Comparison of ENCODE assay signal across 32 cellular contexts in the genomic region with DNA sequence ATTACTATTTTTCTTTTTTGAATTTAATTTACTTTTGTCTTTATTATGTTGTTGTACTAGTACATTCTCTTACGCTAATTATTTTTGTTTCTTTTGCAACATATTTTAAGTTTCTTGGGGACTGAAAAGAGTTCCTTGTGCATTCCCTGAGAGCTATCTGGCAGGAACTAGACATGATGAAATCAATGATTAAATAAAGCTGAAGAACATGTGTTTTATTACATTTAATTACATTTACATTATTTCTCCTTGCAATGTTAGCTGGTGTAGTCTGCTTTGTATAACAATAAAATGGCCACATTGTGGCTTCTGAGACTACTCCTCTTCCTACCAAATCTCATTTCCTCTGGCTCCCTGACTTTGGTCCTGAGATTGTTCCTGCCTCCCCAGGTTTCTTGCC.
"Had no signal": no experiment of that assay in that cellular context is flagged by ENCODE, and none has a peak within 500 bp of the region (broad histone marks: within the 10 kb centered on the region; RNA-seq: fewer than 3 reads in every experiment).

No MANE protein-coding gene starts in this region.

- H3K36me3 ChIP-seq: esophagus muscularis mucosa, gastroesophageal sphincter, neutrophil, ovary, stomach, tibial artery, upper lobe of right lung had no signal

- H3K9me3 Mint-ChIP-seq: activated CD4-positive, alpha-beta memory T cell treated with anti-CD3 and anti-CD28 coated beads, Interleukin-2, amount 10 ng/mL, durations not matched to agents 7 days and 5 days; activated CD4-positive, alpha-beta T cell treated with anti-CD3 and anti-CD28 coated beads, Interleukin-2, amount 10 ng/mL, durations not matched to agents 24 days and 14 days; activated T-cell treated with anti-CD3 and anti-CD28 coated beads, Interleukin-2, amount 50 U/mL, for 24 hours; endodermal cell had no signal

- ATAC-seq: gastroesophageal sphincter; mucosa of descending colon; sciatic nerve; stimulated activated naive B cell treated with anti-CD40 and anti-IgM and Interleukin-4, amounts not matched to agents 10 μg/mL and 1 μg/mL and 100 μg/mL, for 72 hours; upper lobe of right lung had no signal

- H3K27me3 ChIP-seq: esophagus muscularis mucosa, gastroesophageal sphincter, neutrophil, ovary, stomach, tibial artery, upper lobe of right lung had no signal

- DNase-seq: activated CD4-positive, alpha-beta memory T cell treated with anti-CD3 and anti-CD28 coated beads, Interleukin-2, amount 10 ng/mL, durations not matched to agents 7 days and 5 days; activated CD4-positive, alpha-beta T cell treated with anti-CD3 and anti-CD28 coated beads, Interleukin-2, amount 10 ng/mL, durations not matched to agents 24 days and 14 days; activated CD4-positive, CD25-positive, alpha-beta regulatory T cell treated with anti-CD3 and anti-CD28 coated beads, Interleukin-2, amount 50 U/mL, for 72 hours; activated CD8-positive, alpha-beta memory T cell treated with anti-CD3 and anti-CD28 coated beads, Interleukin-2, amount 50 U/mL, for 48 hours; activated gamma-delta T cell; activated naive CD4-positive, alpha-beta T cell treated with anti-CD3 and anti-CD28 coated beads, Interleukin-2, amount 50 U/mL, for 16 hours; activated T-cell treated with anti-CD3 and anti-CD28 coated beads, Interleukin-2, amount 50 U/mL, for 24 hours; amygdala; caudate nucleus; endodermal cell; head of caudate nucleus; hypothalamus; immature natural killer cell; kidney; mucosa of descending colon; nephron progenitor cell; ovary; small intestine; stimulated activated CD4-positive, alpha-beta T cell treated with anti-CD3 and anti-CD28 coated beads, Interleukin-15, amount 100 ng/mL, for 24 hours; stimulated activated CD4-positive, alpha-beta T cell treated with anti-CD3 and anti-CD28 coated beads, Interleukin-2, amount 100 ng/mL, for 24 hours; stimulated activated naive B cell treated with anti-CD40 and anti-IgM and Interleukin-4, amounts not matched to agents 10 μg/mL and 1 μg/mL and 100 μg/mL, for 72 hours; stomach; T-helper 2 cell; tibial artery; upper lobe of right lung had no signal

- H3K27me3 Mint-ChIP-seq: activated CD4-positive, alpha-beta memory T cell treated with anti-CD3 and anti-CD28 coated beads, Interleukin-2, amount 10 ng/mL, durations not matched to agents 7 days and 5 days; activated CD4-positive, alpha-beta T cell treated with anti-CD3 and anti-CD28 coated beads, Interleukin-2, amount 10 ng/mL, durations not matched to agents 24 days and 14 days; activated T-cell treated with anti-CD3 and anti-CD28 coated beads, Interleukin-2, amount 50 U/mL, for 24 hours; dendritic cell treated with granulocyte-macrophage colony-stimulating factor and Interleukin-4, amounts not matched to agents 40 ng/mL and 50 ng/mL, for 4 days; memory B cell; progenitor cell of endocrine pancreas; stimulated activated naive B cell treated with anti-CD40 and anti-IgM and Interleukin-4, amounts not matched to agents 10 μg/mL and 1 μg/mL and 100 μg/mL, for 72 hours had no signal

- H3K4me3 Mint-ChIP-seq: activated CD4-positive, alpha-beta memory T cell treated with anti-CD3 and anti-CD28 coated beads, Interleukin-2, amount 10 ng/mL, durations not matched to agents 7 days and 5 days; activated CD4-positive, alpha-beta T cell treated with anti-CD3 and anti-CD28 coated beads, Interleukin-2, amount 10 ng/mL, durations not matched to agents 24 days and 14 days; activated T-cell treated with anti-CD3 and anti-CD28 coated beads, Interleukin-2, amount 50 U/mL, for 24 hours; dendritic cell treated with granulocyte-macrophage colony-stimulating factor and Interleukin-4, amounts not matched to agents 40 ng/mL and 50 ng/mL, for 4 days; endodermal cell; immature natural killer cell; memory B cell; nephron progenitor cell; stimulated activated naive B cell treated with anti-CD40 and anti-IgM and Interleukin-4, amounts not matched to agents 10 μg/mL and 1 μg/mL and 100 μg/mL, for 72 hours had no signal

- H3K36me3 Mint-ChIP-seq: immature natural killer cell; memory B cell; stimulated activated naive B cell treated with anti-CD40 and anti-IgM and Interleukin-4, amounts not matched to agents 10 μg/mL and 1 μg/mL and 100 μg/mL, for 72 hours had no signal

- H3K27ac Mint-ChIP-seq: activated CD4-positive, alpha-beta memory T cell treated with anti-CD3 and anti-CD28 coated beads, Interleukin-2, amount 10 ng/mL, durations not matched to agents 7 days and 5 days; activated CD4-positive, alpha-beta T cell treated with anti-CD3 and anti-CD28 coated beads, Interleukin-2, amount 10 ng/mL, durations not matched to agents 24 days and 14 days; activated T-cell treated with anti-CD3 and anti-CD28 coated beads, Interleukin-2, amount 50 U/mL, for 24 hours; dendritic cell treated with granulocyte-macrophage colony-stimulating factor and Interleukin-4, amounts not matched to agents 40 ng/mL and 50 ng/mL, for 4 days; endodermal cell; immature natural killer cell; memory B cell; nephron progenitor cell; stimulated activated naive B cell treated with anti-CD40 and anti-IgM and Interleukin-4, amounts not matched to agents 10 μg/mL and 1 μg/mL and 100 μg/mL, for 72 hours had no signal

- H3K4me1 ChIP-seq: upper lobe of right lung had no signal

- H3K27ac ChIP-seq: esophagus muscularis mucosa, gastroesophageal sphincter, neutrophil, ovary, stomach, tibial artery, upper lobe of right lung had no signal

- H3K4me1 Mint-ChIP-seq: activated CD4-positive, alpha-beta memory T cell treated with anti-CD3 and anti-CD28 coated beads, Interleukin-2, amount 10 ng/mL, durations not matched to agents 7 days and 5 days; activated CD4-positive, alpha-beta T cell treated with anti-CD3 and anti-CD28 coated beads, Interleukin-2, amount 10 ng/mL, durations not matched to agents 24 days and 14 days; immature natural killer cell; memory B cell had no signal

- H3K4me3 ChIP-seq: esophagus muscularis mucosa, gastroesophageal sphincter, mucosa of descending colon, ovary, stomach, tibial artery, upper lobe of right lung had no signal

- H3K9me3 ChIP-seq: esophagus muscularis mucosa, gastroesophageal sphincter, mucosa of descending colon, neutrophil, ovary, stomach, tibial artery, upper lobe of right lung had no signal
